9 cellular contexts compared by ENCODE assay signal in genomic region chr22:36236338-36237319, GRCh38. TPM values are rescaled to one million over a fixed set of nuclear protein-coding genes. Genes with fewer than 3 reads are reported as not detected.
DNase-seq lines count a peak whose midpoint lies in the region; ATAC-seq, FAIRE-seq and TF ChIP-seq lines count a peak whose summit lies in the region.
"Had no signal": no experiment of that assay in that cellular context is flagged by ENCODE, and none has a peak within 500 bp of the region (broad histone marks: within the 10 kb centered on the region; RNA-seq: fewer than 3 reads in every experiment).

No MANE protein-coding gene starts in this region.

- peak overlapping the region; percentile 90 for H3K27ac Mint-ChIP-seq in CD4-positive, alpha-beta T cell
- H3K27ac Mint-ChIP-seq in osteocyte (ENCODE audit: unreplicated experiment): peak overlapping the region; percentile 34

- peaks cover 70% of the 10 kb centered on the region for H3K36me3 Mint-ChIP-seq in CD4-positive, alpha-beta T cell (ENCODE audit: low read depth)
- H3K36me3 Mint-ChIP-seq in osteocyte (ENCODE audit: unreplicated experiment): peaks cover 41% of the 10 kb centered on the region

- peaks cover 35% of the 10 kb centered on the region for H3K4me1 ChIP-seq in OCI-LY1 (ENCODE audit: insufficient read depth, low read length, severe bottlenecking)
- peaks cover 0 to 14% (median 9%) of the 10 kb centered on the region in 4 experiments; a peak in 6 of 7 replicates for H3K4me1 ChIP-seq in H1 (replicated peaks in 1 of 4; ENCODE audit: control insufficient read depth in 3 of 4, insufficient read depth in 4 of 4, low read length in 3 of 4)

- no peak for TF ChIP-seq EP300 in H1 (IDR thresholded peaks at IDR 0.05; ENCODE audit: borderline replicate concordance in 1 of 2, low read depth in 2 of 2, low read length in 2 of 2)

- H3K23me2 ChIP-seq in H1 (ENCODE audit: low read depth, low read length): peaks cover 3% of the 10 kb centered on the region

- H2BK20ac ChIP-seq in H1 (ENCODE audit: low read length): no peak overlapping the region

- no peak overlapping the region for H3K4ac ChIP-seq in H1 (replicated peaks; ENCODE audit: insufficient read length, low read depth, low read length)

- no peaks in the 10 kb centered on the region for H3K9me3 ChIP-seq in CD4-positive, alpha-beta T cell (ENCODE audit: control insufficient read depth, low read length)
- H3K9me3 ChIP-seq in OCI-LY1 (ENCODE audit: low read length) (no peaks in the 10 kb centered on the region), H1 (ENCODE audit: insufficient read depth in 2 of 2, low read depth in 1 of 2, low read length in 1 of 2) (no peaks in the 10 kb centered on the region)

- H3K79me1 ChIP-seq in H1 (ENCODE audit: low read depth, low read length): no peaks in the 10 kb centered on the region

- no peaks in the 10 kb centered on the region for H3F3A ChIP-seq in OCI-LY1 (ENCODE audit: insufficient read depth, low read length)

- H4K20me1 ChIP-seq in OCI-LY1 (ENCODE audit: insufficient read depth, low read length) (no peaks in the 10 kb centered on the region), H1 (replicated peaks in 1 of 2; ENCODE audit: control insufficient read depth in 1 of 2, insufficient read depth in 2 of 2, low read length in 2 of 2) (no peaks in the 10 kb centered on the region)

- peak overlapping the region; percentile 18; the same call in 1 of the 2 replicates for H4K8ac ChIP-seq in H1 (ENCODE audit: extremely low read depth, insufficient read depth, low read length)

- no peak for TF ChIP-seq CTCF in CD4-positive, alpha-beta T cell (IDR thresholded peaks at IDR 0.05)
- TF ChIP-seq CTCF in OCI-LY1 (IDR thresholded peaks at IDR 0.05; ENCODE audit: low read length) (no peak), H1 (IDR thresholded peaks at IDR 0.05; ENCODE audit: control extremely low read depth in 1 of 3, insufficient read depth in 1 of 3, low read depth in 1 of 3, low read length in 3 of 3) (no peak), osteocyte (IDR thresholded peaks at IDR 0.05) (no peak)

- H3K4me3 ChIP-seq in OCI-LY1 (ENCODE audit: low read depth, low read length, poor library complexity, severe bottlenecking) (peak overlapping the region; percentile 98), H1 (ENCODE audit: extremely low read depth in 1 of 4, insufficient read depth in 2 of 4, low read depth in 3 of 4, low read length in 4 of 4) (no peak overlapping the region)

- no peak overlapping the region for H2BK5ac ChIP-seq in H1 (ENCODE audit: low read depth, low read length)

- CTCF ChIA-PET in CD4-positive, alpha-beta T cell (lab: Charles Lee): interaction anchor here (0.7 to 0.9 kb wide), 2 partner anchors 16 to 250 kb away, joined by 3 read pairs; partner anchors contain the start of gene APOL1
- CTCF ChIA-PET in H1 (lab: Charles Lee; ENCODE audit: partially characterized antibody): interaction anchor here (0.8 to 5.0 kb wide), 15 partner anchors 11 to 65 kb away, joined by 3 to 30 read pairs (median 5); partner anchors contain the start of gene APOL1

- H3K27ac ChIP-seq in CD4-positive, alpha-beta T cell (ENCODE audit: low read depth, low read length): no peak overlapping the region
- H3K27ac ChIP-seq in OCI-LY1 (ENCODE audit: low read depth, low read length, poor library complexity, severe bottlenecking) (no peak overlapping the region), H1 (ENCODE audit: low read depth, low read length) (no peak overlapping the region)

- no peak overlapping the region for H3K18ac ChIP-seq in H1 (ENCODE audit: extremely low read depth, low read length)

- no peak for TF ChIP-seq RAD21 in H1 (IDR thresholded peaks at IDR 0.05 in 1 of 2, conservative IDR thresholded peaks at IDR 0.05 in 1 of 2; ENCODE audit: low read depth in 2 of 2, low read length in 2 of 2)

- peak overlapping the region; percentile 67 for H3K4me3 Mint-ChIP-seq in CD4-positive, alpha-beta T cell
- peak overlapping the region; percentile 92 for H3K4me3 Mint-ChIP-seq in osteocyte (ENCODE audit: unreplicated experiment)

- H3K9ac ChIP-seq in OCI-LY1 (ENCODE audit: low read length) (peak overlapping the region; percentile 97; the same call in 1 of the 2 replicates), H1 (replicated peaks in 1 of 4; ENCODE audit: extremely low read depth in 1 of 4, low read depth in 3 of 4, low read length in 3 of 4) (no peak overlapping the region)

- peak overlapping the region; percentile 97; the same call in 1 of the 2 replicates for H3K4me2 ChIP-seq in OCI-LY1 (ENCODE audit: low read length)
- no peak overlapping the region; a peak in 1 of 4 replicates for H3K4me2 ChIP-seq in H1 (ENCODE audit: insufficient read depth in 1 of 2, low read depth in 2 of 2, low read length in 2 of 2)

- no peak overlapping the region for H2AK5ac ChIP-seq in H1 (ENCODE audit: low read depth, low read length)

- intact Hi-C loops in CD4-positive, alpha-beta T cell (cut with DNase I, micrococcal nuclease): loop anchor here in 1 of 2 experiments (5.0 kb wide), 1 partner anchor 41 kb away; no protein-coding TSS in a partner anchor

- H3K9me3 Mint-ChIP-seq in CD4-positive, alpha-beta T cell: no peaks in the 10 kb centered on the region
- peaks cover 7% of the 10 kb centered on the region for H3K9me3 Mint-ChIP-seq in osteocyte (ENCODE audit: unreplicated experiment)

- no peak overlapping the region for H2BK15ac ChIP-seq in H1 (ENCODE audit: low read length)

- H2AFZ ChIP-seq in OCI-LY1 (ENCODE audit: low read length): no peak overlapping the region
- H2AFZ ChIP-seq in H1 (ENCODE audit: low read length): no peak overlapping the region

- no peak for TF ChIP-seq POLR2A in H1 (IDR thresholded peaks at IDR 0.05; ENCODE audit: control extremely low read depth in 1 of 2, low read depth in 2 of 2, low read length in 2 of 2)

- H3K27me3 Mint-ChIP-seq in CD4-positive, alpha-beta T cell: no peaks in the 10 kb centered on the region
- no peaks in the 10 kb centered on the region for H3K27me3 Mint-ChIP-seq in osteocyte (ENCODE audit: unreplicated experiment)

- 80% methylated on average over 14 of the region's 14 CpGs; no CpG with 5 or more reads in 1 of the 2 experiments for WGBS in H1 (ENCODE audit: extremely low coverage in 1 of 2, insufficient coverage in 1 of 2, insufficient read length in 1 of 2, insufficient replicate concordance in 2 of 2, low coverage in 1 of 2, low lambda C conversion rate in 2 of 2, missing lambda C conversion rate in 1 of 2), 2 experiments

- H2BK120ac ChIP-seq in H1 (replicated peaks; ENCODE audit: low read depth, low read length): no peak overlapping the region

- no peaks in the 10 kb centered on the region for H3K27me3 ChIP-seq in CD4-positive, alpha-beta T cell (ENCODE audit: control insufficient read depth, insufficient read depth, low read length)
- H3K27me3 ChIP-seq in OCI-LY1 (ENCODE audit: insufficient read depth, low read length) (no peaks in the 10 kb centered on the region), H1 (replicated peaks in 1 of 4; ENCODE audit: control insufficient read depth in 3 of 4, extremely low read depth in 1 of 4, insufficient read depth in 3 of 4, low read length in 3 of 4) (no peaks in the 10 kb centered on the region)

- ATAC-seq in CD4-positive, alpha-beta T cell (ENCODE audit: poor library complexity): no peak
- ATAC-seq: activated CD4-positive, CD25-positive, alpha-beta regulatory T cell treated with anti-CD3 and anti-CD28 coated beads, Interleukin-2, amount 50 U/mL, for 24 hours had no signal

- DNase-seq in CD4-positive, alpha-beta T cell: no peak
- no peak for DNase-seq in H1 (ENCODE audit: low read depth in 1 of 2, low spot score in 2 of 2)
- no peak for DNase-seq in osteocyte (ENCODE audit: extremely low spot score, unreplicated experiment)
- no peak for DNase-seq in NK-92 (lab: John Stamatoyannopoulos, UW; ENCODE audit: unreplicated experiment)
- no peak for DNase-seq in NCI-H2029 (lab: John Stamatoyannopoulos, UW)
- DNase-seq in cerebellar nuclear complex (lab: John Stamatoyannopoulos, UW): no peak
- no peak for DNase-seq in activated gamma-delta T cell (lab: John Stamatoyannopoulos, UW)

- H3K56ac ChIP-seq in H1 (replicated peaks; ENCODE audit: insufficient read length, low read depth, low read length): no peak overlapping the region

- no peak overlapping the region for H2BK12ac ChIP-seq in H1 (ENCODE audit: low read depth, low read length)

- H3K36me3 ChIP-seq in OCI-LY1 (ENCODE audit: insufficient read depth, low read length) (peaks cover 39% of the 10 kb centered on the region), H1 (ENCODE audit: control insufficient read depth in 2 of 4, insufficient read depth in 4 of 4, low read length in 3 of 4) (no peaks in the 10 kb centered on the region; a peak in 1 of 8 replicates)

- H3K79me2 ChIP-seq in OCI-LY1 (ENCODE audit: insufficient read depth, low read length) (peaks cover 12% of the 10 kb centered on the region; the same call in 1 of the 2 replicates), H1 (ENCODE audit: control insufficient read depth in 1 of 2, insufficient read depth in 2 of 2, low read length in 2 of 2) (peaks cover 0 to 5% of the 10 kb centered on the region in 2 experiments; a peak in 1 of 4 replicates)

- no peak for FAIRE-seq in H1 (lab: Jason Lieb, UNC)

- POLR2A ChIA-PET in CD4-positive, alpha-beta T cell (lab: Charles Lee): no interaction called here
- POLR2A ChIA-PET in H1 (lab: Charles Lee; ENCODE audit: partially characterized antibody): interaction anchor here (1.5 kb wide), 1 partner anchor 28 kb away, joined by 3 read pairs; no protein-coding TSS in a partner anchor

- peaks cover 55% of the 10 kb centered on the region for H3K4me1 Mint-ChIP-seq in CD4-positive, alpha-beta T cell (ENCODE audit: low read depth)
- H3K4me1 Mint-ChIP-seq in osteocyte (ENCODE audit: unreplicated experiment): peaks cover 64% of the 10 kb centered on the region

- no peak overlapping the region for H4K91ac ChIP-seq in H1 (replicated peaks; ENCODE audit: insufficient read length, low read length)

- no peak overlapping the region for H4K5ac ChIP-seq in H1 (ENCODE audit: insufficient read length, low read depth, low read length)

- H3K9me2 ChIP-seq in OCI-LY1 (ENCODE audit: low read depth, low read length): no peaks in the 10 kb centered on the region

- no peak overlapping the region for H3K14ac ChIP-seq in H1 (ENCODE audit: insufficient read length)

- no peak overlapping the region for H3K23ac ChIP-seq in H1 (ENCODE audit: insufficient read length)

RNA-seq across cellular contexts. Expression of gene APOL2, which starts 2.7 kb away (rescaled TPM):
- 10 to 100 TPM; 17.8 to 21.8 TPM for total RNA-seq in CD4-positive, alpha-beta T cell
- total RNA-seq in H1 (2021; fragmentation: NEBNext Ultra II Directional; extraction: Animal tissue kit (Norgen Biotek cat#: 25700)): 11.0 and 12.0 TPM in 2 replicates
- polyA plus RNA-seq in H1 (2011; rRNA removed): 7.8 and 8.1 TPM in 2 replicates
- polyA plus RNA-seq in H1 (2011; cell fraction: cytosol; rRNA removed): 10.3 TPM
- 14.1 TPM for polyA plus RNA-seq in H1 (2011; cell fraction: nucleus; rRNA removed)
- 13.9 to 18.7 TPM (median 16.3 TPM) in 4 replicates for polyA plus RNA-seq in H1 (2012, experiment 1 of 2)
- 3.6 TPM for polyA plus RNA-seq in H1 (2012, experiment 2 of 2)
- polyA plus RNA-seq in H1 (2013, experiment 1 of 2): 5.3 TPM
- 4.5 TPM for polyA plus RNA-seq in H1 (2013, experiment 2 of 2)
- 16.0 and 25.7 TPM in 2 replicates for polyA minus RNA-seq in H1 (2011; rRNA and poly(A)+ RNA removed)
- 7.4 TPM for polyA minus RNA-seq in H1 (2011; cell fraction: cytosol; rRNA and poly(A)+ RNA removed)
- 8.8 TPM for polyA minus RNA-seq in H1 (2011; cell fraction: nucleus; rRNA and poly(A)+ RNA removed)
- total RNA-seq in osteocyte: 53.5 and 59.9 TPM in 2 replicates

RNA-seq across cellular contexts. Expression of gene APOL1, which starts 16.3 kb away (rescaled TPM):
- total RNA-seq in CD4-positive, alpha-beta T cell: 1 to 10 TPM; 6.4 to 7.3 TPM
- not detected in 2 replicates for total RNA-seq in H1 (2021; fragmentation: NEBNext Ultra II Directional; extraction: Animal tissue kit (Norgen Biotek cat#: 25700))
- polyA plus RNA-seq in H1 (2011; rRNA removed): not detected in 2 replicates
- polyA plus RNA-seq in H1 (2011; cell fraction: cytosol; rRNA removed): 0.05 TPM
- polyA plus RNA-seq in H1 (2011; cell fraction: nucleus; rRNA removed): not detected
- polyA plus RNA-seq in H1 (2012, experiment 1 of 2): not detected in 4 replicates
- not detected for polyA plus RNA-seq in H1 (2012, experiment 2 of 2)
- not detected for polyA plus RNA-seq in H1 (2013, experiment 1 of 2)
- polyA plus RNA-seq in H1 (2013, experiment 2 of 2): not detected
- not detected in 2 replicates for polyA minus RNA-seq in H1 (2011; rRNA and poly(A)+ RNA removed)
- polyA minus RNA-seq in H1 (2011; cell fraction: cytosol; rRNA and poly(A)+ RNA removed): not detected
- polyA minus RNA-seq in H1 (2011; cell fraction: nucleus; rRNA and poly(A)+ RNA removed): not detected
- 16.2 and 19.5 TPM in 2 replicates for total RNA-seq in osteocyte

RNA-seq across cellular contexts. Expression of gene APOL4, which starts 35.0 kb away (rescaled TPM):
- total RNA-seq in CD4-positive, alpha-beta T cell: not detected
- total RNA-seq in H1 (2021; fragmentation: NEBNext Ultra II Directional; extraction: Animal tissue kit (Norgen Biotek cat#: 25700)): not detected in 2 replicates
- polyA plus RNA-seq in H1 (2011; rRNA removed): 0.02 TPM in 1 of 2 replicates, not detected in the other
- polyA plus RNA-seq in H1 (2011; cell fraction: cytosol; rRNA removed): not detected
- polyA plus RNA-seq in H1 (2011; cell fraction: nucleus; rRNA removed): not detected
- not detected in 4 replicates for polyA plus RNA-seq in H1 (2012, experiment 1 of 2)
- polyA plus RNA-seq in H1 (2012, experiment 2 of 2): 0.08 TPM
- not detected for polyA plus RNA-seq in H1 (2013, experiment 1 of 2)
- 0.02 TPM for polyA plus RNA-seq in H1 (2013, experiment 2 of 2)
- polyA minus RNA-seq in H1 (2011; rRNA and poly(A)+ RNA removed): 0.66 TPM in 1 of 2 replicates, not detected in the other
- not detected for polyA minus RNA-seq in H1 (2011; cell fraction: cytosol; rRNA and poly(A)+ RNA removed)
- polyA minus RNA-seq in H1 (2011; cell fraction: nucleus; rRNA and poly(A)+ RNA removed): not detected
- total RNA-seq in osteocyte: 0.13 TPM in 1 of 2 replicates, not detected in the other
